17 cellular contexts compared by ENCODE assay signal in genomic region chr14:48954446-48954845, GRCh38.
A peak's percentile ranks its signal among the peaks of the same experiment; 100 is the strongest.
DNase-seq lines count a peak whose midpoint lies in the region; TF ChIP-seq lines count a peak whose summit lies in the region.
"Had no signal": no experiment of that assay in that cellular context is flagged by ENCODE, and none has a peak within 500 bp of the region (broad histone marks: within the 10 kb centered on the region; RNA-seq: fewer than 3 reads in every experiment).

No MANE protein-coding gene starts in this region.

- H3K4me1 ChIP-seq in smooth muscle cell (ENCODE audit: low read depth) = no peaks in the 10 kb centered on the region
- H3K4me1 ChIP-seq: BE2C, BLaER1 had no signal

- H3K9ac ChIP-seq in smooth muscle cell (ENCODE audit: low read depth) = no peak overlapping the region
- H3K9ac ChIP-seq: BLaER1 had no signal

- H3K79me2 ChIP-seq in smooth muscle cell (ENCODE audit: low read depth) = no peaks in the 10 kb centered on the region

- TF ChIP-seq CTCF in smooth muscle cell (IDR thresholded peaks at IDR 0.05; ENCODE audit: borderline replicate concordance, insufficient read depth, poor library complexity, severe bottlenecking) = no peak

- no peaks in the 10 kb centered on the region for H4K20me1 ChIP-seq in smooth muscle cell (ENCODE audit: low read depth)
- H4K20me1 ChIP-seq: BLaER1 had no signal

- no peak overlapping the region for H3K4me2 ChIP-seq in smooth muscle cell
- H3K4me2 ChIP-seq: BLaER1 had no signal

- DNase-seq in NCI-H446 treated with DMSO at 0.1 percent for 48 hours (lab: John Stamatoyannopoulos, UW) = peak; percentile 3
- no peak for DNase-seq in NCI-H446 (lab: John Stamatoyannopoulos, UW)
- DNase-seq in inferior parietal cortex (ENCODE audit: extremely low spot score) = peak; percentile 18
- no peak for DNase-seq in smooth muscle cell (lab: John Stamatoyannopoulos, UW; ENCODE audit: unreplicated experiment)
- no peak for DNase-seq in RPMI8226
- DNase-seq in C1 segment of cervical spinal cord (lab: John Stamatoyannopoulos, UW) = no peak
- DNase-seq in SIG-M5 treated with dmso at 0.1 percent for 504 hours (lab: John Stamatoyannopoulos, UW; ENCODE audit: unreplicated experiment) = no peak
- DNase-seq: ACHN; BE2C; Caco-2; Calu3; CD4-positive, alpha-beta T cell; CD8-positive, alpha-beta T cell; DMS79 treated with DMSO at 0.1 percent for 48 hours; GF-D8 had no signal

- H2AFZ ChIP-seq in smooth muscle cell (ENCODE audit: low read depth) = peak overlapping the region; percentile 36

- no peak overlapping the region for H3K4me3 ChIP-seq in smooth muscle cell
- H3K4me3 ChIP-seq: BLaER1 had no signal

- no peak overlapping the region for H3K27ac ChIP-seq in smooth muscle cell (ENCODE audit: low read depth)
- H3K27ac ChIP-seq: BLaER1, C4-2B had no signal

- no peaks in the 10 kb centered on the region for H3K36me3 ChIP-seq in smooth muscle cell (ENCODE audit: low read depth)
- H3K36me3 ChIP-seq: BE2C, BLaER1 had no signal

- no peaks in the 10 kb centered on the region for H3F3A ChIP-seq in smooth muscle cell (ENCODE audit: low read depth)

- no peaks in the 10 kb centered on the region for H3K27me3 ChIP-seq in smooth muscle cell (ENCODE audit: low read depth)
- H3K27me3 ChIP-seq: BE2C, BLaER1 had no signal

- WGBS in smooth muscle cell (ENCODE audit: low lambda C conversion rate) = 37% methylated on average over 1 of the region's 1 CpG

- no peaks in the 10 kb centered on the region for H3K9me3 ChIP-seq in smooth muscle cell (replicated peaks; ENCODE audit: low read depth)
- H3K9me3 ChIP-seq: BE2C, BLaER1 had no signal

Comparison
In these comparisons a context has a peak if more than half of its experiments do, and no peak if none do; other contexts are left out.
1. DNase-seq: peak in NCI-H446 treated with DMSO at 0.1 percent for 48 hours (single experiment) and inferior parietal cortex (single experiment); none in NCI-H446 (0 of 2), smooth muscle cell (single experiment), RPMI8226 (single experiment), C1 segment of cervical spinal cord (0 of 14) and SIG-M5 treated with dmso at 0.1 percent for 504 hours (single experiment).